22 cellular contexts compared by ENCODE assay signal in the genomic region with DNA sequence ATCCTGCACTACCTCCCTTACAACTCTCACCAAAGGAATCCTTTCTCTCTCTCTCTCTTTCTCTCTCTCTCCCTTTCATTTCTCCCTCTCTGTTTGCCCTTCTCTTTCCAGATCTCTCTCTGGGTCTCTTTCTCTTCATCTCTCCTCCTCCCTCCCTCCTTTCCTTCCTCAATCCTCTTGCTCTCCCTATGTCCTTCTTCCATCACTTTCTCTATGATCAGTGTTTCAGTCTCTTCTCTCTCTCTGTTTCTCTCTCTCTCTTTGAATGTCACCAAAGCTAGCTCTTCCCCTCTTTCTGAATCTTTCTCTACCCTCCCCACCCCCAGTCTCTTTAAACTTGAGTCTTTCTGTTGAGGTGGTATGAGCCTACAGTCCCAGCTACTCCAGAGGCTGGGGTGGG. TPM values are rescaled to one million over a fixed set of nuclear protein-coding genes. Genes with fewer than 3 reads are reported as not detected.
DNase-seq lines count a peak whose midpoint lies in the region; ATAC-seq and TF ChIP-seq lines count a peak whose summit lies in the region.
"Had no signal": no experiment of that assay in that cellular context is flagged by ENCODE, and none has a peak within 500 bp of the region (broad histone marks: within the 10 kb centered on the region; RNA-seq: fewer than 3 reads in every experiment).

No MANE protein-coding gene starts in this region.

- no peak overlapping the region for H2AFZ ChIP-seq in PC-9
- H2AFZ ChIP-seq: GM23338 had no signal

- no peaks in the 10 kb centered on the region for H3K79me2 ChIP-seq in PC-9 (ENCODE audit: low read depth)

- TF ChIP-seq CTCF in MCF 10A (IDR thresholded peaks at IDR 0.05; ENCODE audit: unreplicated experiment) (no peak), breast epithelium (IDR thresholded peaks at IDR 0.05) (no peak), PC-9 (conservative IDR thresholded peaks at IDR 0.05) (0 out of 2 replicates have a peak, but pooled peaks have one; percentile 1), gastroesophageal sphincter (IDR thresholded peaks at IDR 0.05) (no peak)

- H3K9me3 Mint-ChIP-seq in MCF 10A (ENCODE audit: unreplicated experiment): peaks cover 15% of the 10 kb centered on the region
- H3K9me3 Mint-ChIP-seq: CD4-positive, CD25-positive, alpha-beta regulatory T cell; CD8-positive, alpha-beta T cell; GM23338 had no signal

- POLR2A ChIA-PET in MCF 10A (lab: Yijun Ruan, JAX): no interaction called here
- POLR2A ChIA-PET in PC-9 (lab: Charles Lee; ENCODE audit: unreplicated experiment): interaction anchor here (0.6 kb wide), 2 partner anchors 66 to 86 kb away, joined by 4 to 5 read pairs; no protein-coding TSS in a partner anchor

- no peak overlapping the region for H3K4me3 ChIP-seq in breast epithelium
- no peak overlapping the region for H3K4me3 ChIP-seq in PC-9
- no peak overlapping the region for H3K4me3 ChIP-seq in gastroesophageal sphincter
- H3K4me3 ChIP-seq: BLaER1, GM12878, GM23338 had no signal

- no peak for DNase-seq in MCF 10A (ENCODE audit: unreplicated experiment)
- DNase-seq in breast epithelium (ENCODE audit: low spot score in 2 of 2): no peak
- no peak for DNase-seq in PC-9
- DNase-seq in epithelial cell of prostate (ENCODE audit: low read depth, low spot score): no peak
- DNase-seq in stimulated activated naive CD4-positive, alpha-beta T cell treated with Interleukin-2 at 50 U/mL for 16 hours (lab: John Stamatoyannopoulos, UW): no peak
- DNase-seq in HUDEP-2 (lab: John Stamatoyannopoulos, UW; ENCODE audit: unreplicated experiment in 76 of 76): no peak
- DNase-seq: Caco-2; CD4-positive, CD25-positive, alpha-beta regulatory T cell; CD8-positive, alpha-beta T cell; DMS 273 treated with DMSO at 0.1 percent for 48 hours; DMS79; EL; GDM1; H9 had no signal

- H3K36me3 ChIP-seq in breast epithelium: no peaks in the 10 kb centered on the region
- H3K36me3 ChIP-seq in PC-9 (ENCODE audit: low read depth): no peaks in the 10 kb centered on the region
- H3K36me3 ChIP-seq in gastroesophageal sphincter: no peaks in the 10 kb centered on the region
- H3K36me3 ChIP-seq: BLaER1 had no signal

- H3K27me3 Mint-ChIP-seq in MCF 10A (ENCODE audit: insufficient read depth, unreplicated experiment): peaks cover 16% of the 10 kb centered on the region

- no peak for ATAC-seq in gastroesophageal sphincter
- ATAC-seq: CD8-positive, alpha-beta T cell; GM12878 had no signal

- CTCF ChIA-PET in MCF 10A (lab: Yijun Ruan, JAX) (interaction anchor here (0.7 to 2.8 kb wide), 6 partner anchors 9 to 781 kb away, joined by 3 to 13 read pairs (median 4); no protein-coding TSS in a partner anchor), PC-9 (lab: Charles Lee) (interaction anchor here (0.7 to 0.9 kb wide), 2 partner anchors 9 to 170 kb away, joined by 4 read pairs; no protein-coding TSS in a partner anchor)

- peak overlapping the region; percentile 27 for H3K27ac Mint-ChIP-seq in MCF 10A (ENCODE audit: low read depth, unreplicated experiment)
- H3K27ac Mint-ChIP-seq: B cell; CD8-positive, alpha-beta T cell; GM23338; H9 had no signal

- no peak overlapping the region for H3K4me3 Mint-ChIP-seq in MCF 10A (ENCODE audit: unreplicated experiment)
- H3K4me3 Mint-ChIP-seq: B cell; CD4-positive, CD25-positive, alpha-beta regulatory T cell; CD8-positive, alpha-beta T cell; GM23338 had no signal

- no peak for TF ChIP-seq POLR2A in breast epithelium (IDR thresholded peaks at IDR 0.05)
- TF ChIP-seq POLR2A in gastroesophageal sphincter (IDR thresholded peaks at IDR 0.05): no peak

- peaks cover 28% of the 10 kb centered on the region for H3K4me1 Mint-ChIP-seq in MCF 10A (ENCODE audit: insufficient read depth, unreplicated experiment)

- no peaks in the 10 kb centered on the region for H4K20me1 ChIP-seq in PC-9 (ENCODE audit: insufficient read depth)
- H4K20me1 ChIP-seq: BLaER1 had no signal

- no peak for TF ChIP-seq EP300 in gastroesophageal sphincter (IDR thresholded peaks at IDR 0.05)

- no peaks in the 10 kb centered on the region for H3K9me2 ChIP-seq in PC-9 (ENCODE audit: insufficient read depth)

- peaks cover 41% of the 10 kb centered on the region for H3F3A ChIP-seq in PC-9 (ENCODE audit: insufficient read depth, low read depth)

- intact Hi-C loops in MCF 10A (cut with micrococcal nuclease): loop anchor here (5.0 kb wide), 1 partner anchor 726 kb away; no protein-coding TSS in a partner anchor
- intact Hi-C loops in breast epithelium (cut with DNase I; ENCODE audit: low total_unique reads): loop anchor here (10.0 kb wide), 1 partner anchor 84 kb away; a partner anchor contains a TSS
- intact Hi-C loops in PC-9 (cut with micrococcal nuclease; ENCODE audit: unreplicated experiment): no loop called here

- BruUV-seq in MCF 10A (replicated peaks; lab: Mats Ljungman, UMichigan): no TSS peak
- BruUV-seq in PC-9 (replicated peaks; lab: Mats Ljungman, UMichigan): no TSS peak

- H3K4me2 ChIP-seq in PC-9: no peak overlapping the region
- H3K4me2 ChIP-seq: BLaER1, GM23338 had no signal

- no peaks in the 10 kb centered on the region for H3K9me3 ChIP-seq in breast epithelium
- no peaks in the 10 kb centered on the region for H3K9me3 ChIP-seq in PC-9 (ENCODE audit: insufficient read depth, low read depth)
- H3K9me3 ChIP-seq in gastroesophageal sphincter: no peaks in the 10 kb centered on the region
- H3K9me3 ChIP-seq: BLaER1, Caco-2 had no signal

- no peaks in the 10 kb centered on the region for H3K36me3 Mint-ChIP-seq in MCF 10A (ENCODE audit: insufficient read depth, unreplicated experiment)
- H3K36me3 Mint-ChIP-seq: CD4-positive, CD25-positive, alpha-beta regulatory T cell; CD8-positive, alpha-beta T cell had no signal

- H3K4me1 ChIP-seq in breast epithelium (no peaks in the 10 kb centered on the region), PC-9 (replicated peaks; ENCODE audit: insufficient read depth) (peaks cover 45% of the 10 kb centered on the region), gastroesophageal sphincter (no peaks in the 10 kb centered on the region)
- H3K4me1 ChIP-seq: BLaER1, Caco-2 had no signal

- H3K27ac ChIP-seq in breast epithelium (no peak overlapping the region), PC-9 (peak overlapping the region; percentile 89), epithelial cell of prostate (peak overlapping the region; percentile 96), gastroesophageal sphincter (no peak overlapping the region)
- H3K27ac ChIP-seq: 22Rv1, BLaER1, C4-2B had no signal

- H3K27me3 ChIP-seq in breast epithelium: peaks cover 0 to 4% of the 10 kb centered on the region in 2 donors
- no peaks in the 10 kb centered on the region for H3K27me3 ChIP-seq in PC-9 (ENCODE audit: insufficient read depth, low read depth)
- peaks cover 85% of the 10 kb centered on the region for H3K27me3 ChIP-seq in gastroesophageal sphincter
- H3K27me3 ChIP-seq: BLaER1 had no signal

RNA-seq across cellular contexts. Expression of a gene that starts 19.8 kb away (rescaled TPM):
- not detected in 2 replicates for total RNA-seq in MCF 10A (2022)
- total RNA-seq in breast epithelium: not detected
- total RNA-seq in PC-9 (2021): not detected in 2 replicates
- not detected for total RNA-seq in gastroesophageal sphincter
- total RNA-seq: Caco-2; CD4-positive, CD25-positive, alpha-beta regulatory T cell; CD8-positive, alpha-beta T cell; GM12878; H4 had no signal

RNA-seq across cellular contexts. Expression of a gene that starts 21.8 kb away (rescaled TPM):
- 0.19 TPM in 1 of 2 replicates, not detected in the other for total RNA-seq in MCF 10A (2022)
- 100 to 1,000 TPM in 1 of 3 donors, 10 to 100 TPM in 1, not detected in 1; 16.1 to 182 TPM for total RNA-seq in breast epithelium
- 405 and 412 TPM in 2 replicates for total RNA-seq in PC-9 (2021)
- total RNA-seq in gastroesophageal sphincter: 1 to 10 TPM in 1 of 4 donors, not detected in 3; 1.2 TPM
- total RNA-seq: B cell; Caco-2; CD4-positive, CD25-positive, alpha-beta regulatory T cell; CD8-positive, alpha-beta T cell; GM12878; H4; H9 had no signal

RNA-seq across cellular contexts. Expression of a gene that starts 38.4 kb away (rescaled TPM):
- total RNA-seq in MCF 10A (2022): not detected in 2 replicates
- 10 to 100 TPM in 1 of 3 donors, under 1 TPM in 1, not detected in 1; 0.98 to 14.8 TPM for total RNA-seq in breast epithelium
- total RNA-seq in PC-9 (2021): 490 and 581 TPM in 2 replicates
- total RNA-seq in gastroesophageal sphincter: 1 to 10 TPM in 2 of 4 donors, not detected in 2; 1.1 to 7.8 TPM
- total RNA-seq: B cell; CD4-positive, CD25-positive, alpha-beta regulatory T cell; CD8-positive, alpha-beta T cell; GM12878; H4 had no signal

RNA-seq across cellular contexts. Expression of a gene that starts 52.7 kb away (rescaled TPM):
- not detected in 2 replicates for total RNA-seq in MCF 10A (2022)
- 100 to 1,000 TPM in 1 of 3 donors, 1 to 10 TPM in 1, not detected in 1; 7.5 to 103 TPM for total RNA-seq in breast epithelium
- 98.1 and 138 TPM in 2 replicates for total RNA-seq in PC-9 (2021)
- total RNA-seq in gastroesophageal sphincter: 10 to 100 TPM in 1 of 4 donors, under 1 TPM in 1, not detected in 2; 0.31 to 16.7 TPM
- total RNA-seq: B cell; Caco-2; CD4-positive, CD25-positive, alpha-beta regulatory T cell; CD8-positive, alpha-beta T cell; GM12878; H4 had no signal

RNA-seq across cellular contexts. Expression of a gene that starts 57.8 kb away (rescaled TPM):
- not detected in 2 replicates for total RNA-seq in MCF 10A (2022)
- 10 to 100 TPM in 1 of 3 donors, under 1 TPM in 2; 0.44 to 14.7 (median 0.48) TPM for total RNA-seq in breast epithelium
- total RNA-seq in PC-9 (2021): not detected in 2 replicates
- not detected for total RNA-seq in gastroesophageal sphincter
- total RNA-seq: Caco-2; CD4-positive, CD25-positive, alpha-beta regulatory T cell; CD8-positive, alpha-beta T cell; H4; H9 had no signal

Comparison
In these comparisons a context has a peak if more than half of its experiments do, and no peak if none do; other contexts are left out.
1. H3K27ac ChIP-seq: peak in PC-9 (single experiment) and epithelial cell of prostate (single experiment); none in breast epithelium (0 of 2) and gastroesophageal sphincter (0 of 4).
2. RNA of a gene that starts 38.4 kb away (total RNA-seq): 490 to 581 TPM in PC-9; 1.1 to 7.8 TPM in gastroesophageal sphincter, 0.98 to 14.8 TPM in breast epithelium and not detected in MCF 10A; every median in the first group is over 10 times any median in the second.